8 cellular contexts compared by ENCODE assay signal in the genomic region with DNA sequence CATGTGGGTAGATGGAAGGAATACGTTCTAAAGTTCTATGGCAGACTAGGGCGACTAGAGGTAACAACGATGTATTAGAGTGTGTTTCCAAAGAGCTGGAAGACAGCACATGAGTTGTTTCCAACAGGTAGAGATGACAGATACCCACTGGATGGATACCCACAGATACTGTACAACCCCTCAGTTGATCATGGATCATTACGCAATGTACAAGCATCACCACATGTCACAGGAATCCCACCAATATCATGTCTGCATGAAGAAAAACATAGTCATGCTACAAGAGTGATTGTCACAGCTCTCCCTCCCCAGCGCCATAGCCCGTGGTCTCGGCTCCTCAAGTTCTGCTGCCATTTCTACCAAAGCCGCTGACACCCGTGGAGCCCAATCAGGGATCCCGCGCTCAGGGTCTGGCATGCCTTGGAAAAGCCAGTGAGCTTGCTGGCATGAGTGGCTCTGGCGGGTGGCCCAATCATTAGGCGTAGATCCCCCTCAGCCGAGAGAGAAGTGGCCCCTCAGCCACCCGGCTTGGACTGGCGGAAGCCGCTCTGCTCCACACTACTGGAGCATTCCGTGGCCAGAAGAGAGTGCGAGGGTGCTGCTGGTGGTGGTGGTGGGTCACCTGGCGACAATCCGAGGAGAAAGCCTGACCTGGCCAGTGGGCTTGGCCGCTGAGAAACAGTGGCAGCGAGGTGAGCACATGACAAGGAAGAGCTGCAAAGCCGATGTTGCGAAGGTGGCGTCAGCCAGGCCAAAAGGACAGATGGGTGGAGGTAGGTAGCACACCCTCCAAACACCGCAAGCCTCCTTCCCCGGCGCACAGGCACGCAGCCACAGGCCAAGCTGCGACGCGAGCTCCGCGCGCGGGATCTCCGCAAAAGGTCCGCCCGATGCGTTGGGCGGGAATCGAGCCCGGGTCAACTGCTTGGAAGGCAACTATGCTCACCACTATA.
DNase-seq lines count a peak whose midpoint lies in the region; ATAC-seq and TF ChIP-seq lines count a peak whose summit lies in the region.

No MANE protein-coding gene starts in this region.

- DNase-seq in D341Med (ENCODE audit: low spot score) (peak; percentile 69), NAMALWA (ENCODE audit: low spot score) (peak; percentile 42), brain microvascular endothelial cell (peak; percentile 29), mucosa of descending colon (peak; percentile 21 to 53 (median 42)), aorta (peak; percentile 47 to 79), amygdala (lab: John Stamatoyannopoulos, UW) (no peak)
- DNase-seq in central memory CD4-positive, alpha-beta T cell = no peak

- H3K4me3 ChIP-seq in brain microvascular endothelial cell (ENCODE audit: low read depth, low read length) (peak overlapping the region; percentile 48), mucosa of descending colon (no peak overlapping the region), aorta (ENCODE audit: low read length in 2 of 2) (no peak overlapping the region)

- H3K4me1 ChIP-seq in mucosa of descending colon (ENCODE audit: low read depth) (no peaks in the 10 kb centered on the region), aorta (ENCODE audit: control insufficient read depth in 1 of 2, insufficient read depth in 2 of 2, low read length in 2 of 2) (no peaks in the 10 kb centered on the region)

- 26 to 38% methylated on average over 44 of the region's 44 CpGs for WGBS in aorta, 2 donors

- intact Hi-C loops in mucosa of descending colon (cut with DNase I, micrococcal nuclease) (no loop called here), aorta (cut with DNase I) (no loop called here)

- no peaks in the 10 kb centered on the region for H3K9me3 ChIP-seq in mucosa of descending colon
- peaks cover 6% of the 10 kb centered on the region for H3K9me3 ChIP-seq in aorta (ENCODE audit: control insufficient read depth, low read length)

- ATAC-seq in mucosa of descending colon (peak; percentile 12), aorta (ENCODE audit: low FRiP score) (no peak), GM21717 (IDR thresholded peaks at IDR 0.05; ENCODE audit: unreplicated experiment) (no peak)

- no peaks in the 10 kb centered on the region for H3K27me3 ChIP-seq in brain microvascular endothelial cell (replicated peaks)
- H3K27me3 ChIP-seq in aorta (ENCODE audit: control insufficient read depth in 1 of 2, insufficient read depth in 2 of 2, low read length in 1 of 2) = no peaks in the 10 kb centered on the region

- TF ChIP-seq CTCF in brain microvascular endothelial cell (IDR thresholded peaks at IDR 0.05; ENCODE audit: low read depth, low read length, missing control alignments) (no peak), mucosa of descending colon (IDR thresholded peaks at IDR 0.05) (no peak)

- H3K36me3 ChIP-seq in brain microvascular endothelial cell (replicated peaks) (no peaks in the 10 kb centered on the region), mucosa of descending colon (ENCODE audit: low read depth) (no peaks in the 10 kb centered on the region), aorta (ENCODE audit: control insufficient read depth in 1 of 2, insufficient read depth in 2 of 2, low read length in 1 of 2) (no peaks in the 10 kb centered on the region)

- H3K27ac ChIP-seq in brain microvascular endothelial cell (no peak overlapping the region), aorta (ENCODE audit: low read depth in 1 of 2, low read length in 2 of 2) (no peak overlapping the region)

- in situ Hi-C loops in brain microvascular endothelial cell (cut with HindIII; ENCODE audit: low pct_ligation_motif_present, low sequenced_read_pairs) = no loop called here

Comparison
In these comparisons a context has a peak if more than half of its experiments do, and no peak if none do; other contexts are left out.
1. DNase-seq: peak in D341Med (single experiment), NAMALWA (single experiment), brain microvascular endothelial cell (single experiment), mucosa of descending colon (3 of 3) and aorta (2 of 2); none in amygdala (0 of 56) and central memory CD4-positive, alpha-beta T cell (single experiment).